Comparison of ENCODE assay signal across 8 cellular contexts in genomic region chr19:17419491-17420266, GRCh38. TPM values are rescaled to one million over a fixed set of nuclear protein-coding genes. Genes with fewer than 3 reads are reported as not detected.
DNase-seq lines count a peak whose midpoint lies in the region; ATAC-seq and TF ChIP-seq lines count a peak whose summit lies in the region.

MVB12A (plus strand) TSS chr19:17420047; CDS start chr19:17420136, 89 bp downstream.

- H3K4me3 Mint-ChIP-seq in activated T-helper 1 cell treated with anti-CD3 and anti-CD28 coated beads, Interleukin-12 subunit alpha, Interleukin-12 subunit beta, Interleukin-2, Interleukin-4 antibody, amounts not matched to agents 30 ng/mL and 10 ng/mL and 1 ng/mL, durations not matched to agents 14 hours and 24 hours and 36 hours: peak within 1 kb of the TSS; percentile 94

- peaks cover 0 to 3% (median 0%) of the 10 kb centered on the region in 4 donors for H3K27me3 ChIP-seq in esophagus squamous epithelium

- peaks cover 4 to 35% (median 8%) of the 10 kb centered on the region in 3 donors for H3K4me1 ChIP-seq in esophagus squamous epithelium

- DNase-seq in DMS53 (lab: John Stamatoyannopoulos, UW): peak; percentile 98
- peak; percentile 98 for DNase-seq in Kasumi-1 (lab: John Stamatoyannopoulos, UW)
- peak; percentile 99 for DNase-seq in RPMI7951 (ENCODE audit: low read depth)
- DNase-seq in activated T-helper 1 cell treated with anti-CD3 and anti-CD28 coated beads, Interleukin-12 subunit alpha, Interleukin-12 subunit beta, Interleukin-2, Interleukin-4 antibody, amounts not matched to agents 30 ng/mL and 10 ng/mL and 1 ng/mL, durations not matched to agents 14 hours and 24 hours and 36 hours (ENCODE audit: low spot score): peak; percentile 95
- DNase-seq in esophagus squamous epithelium (lab: John Stamatoyannopoulos, UW): peak; percentile 79
- DNase-seq in myocyte (ENCODE audit: low read depth): peak; percentile 99
- peak; percentile 88 to 93 for DNase-seq in stimulated activated CD8-positive, alpha-beta memory T cell treated with anti-CD3 and anti-CD28 coated beads, Interleukin-7, amount 100 ng/mL, for 48 hours (ENCODE audit: extremely low read depth in 1 of 2, low read depth in 1 of 2)

- TF ChIP-seq CTCF in esophagus squamous epithelium (IDR thresholded peaks at IDR 0.05): no peak

- 2 to 3% methylated on average over 5 to 6 of the region's 74 CpGs for WGBS in esophagus squamous epithelium, 2 donors

- H3K4me1 Mint-ChIP-seq in activated T-helper 1 cell treated with anti-CD3 and anti-CD28 coated beads, Interleukin-12 subunit alpha, Interleukin-12 subunit beta, Interleukin-2, Interleukin-4 antibody, amounts not matched to agents 30 ng/mL and 10 ng/mL and 1 ng/mL, durations not matched to agents 14 hours and 24 hours and 36 hours (ENCODE audit: low read depth): peaks cover 17% of the 10 kb centered on the region

- peak within 1 kb of the TSS; percentile 86 to 93 (median 88) for H3K27ac ChIP-seq in esophagus squamous epithelium

- peak within 1 kb of the TSS; percentile 77 to 87 (median 82) for H3K4me3 ChIP-seq in esophagus squamous epithelium

- intact Hi-C loops in activated T-helper 1 cell treated with anti-CD3 and anti-CD28 coated beads, Interleukin-12 subunit alpha, Interleukin-12 subunit beta, Interleukin-2, Interleukin-4 antibody, amounts not matched to agents 30 ng/mL and 10 ng/mL and 1 ng/mL, durations not matched to agents 14 hours and 24 hours and 36 hours (cut with micrococcal nuclease): loop anchor here (1.0 kb wide), 8 partner anchors 14 to 152 kb away; partner anchors contain the start of genes BABAM1, BST2, DDA1 and GTPBP3
- intact Hi-C loops in esophagus squamous epithelium (cut with DNase I): no loop called here

- no peaks in the 10 kb centered on the region for H3K9me3 Mint-ChIP-seq in activated T-helper 1 cell treated with anti-CD3 and anti-CD28 coated beads, Interleukin-12 subunit alpha, Interleukin-12 subunit beta, Interleukin-2, Interleukin-4 antibody, amounts not matched to agents 30 ng/mL and 10 ng/mL and 1 ng/mL, durations not matched to agents 14 hours and 24 hours and 36 hours

- peak; percentile 85 for ATAC-seq in GM21825 (IDR thresholded peaks at IDR 0.05; ENCODE audit: unreplicated experiment)

- peaks cover 0 to 28% (median 0%) of the 10 kb centered on the region in 3 donors for H3K36me3 ChIP-seq in esophagus squamous epithelium

- peak within 1 kb of the TSS; percentile 94 for H3K27ac Mint-ChIP-seq in activated T-helper 1 cell treated with anti-CD3 and anti-CD28 coated beads, Interleukin-12 subunit alpha, Interleukin-12 subunit beta, Interleukin-2, Interleukin-4 antibody, amounts not matched to agents 30 ng/mL and 10 ng/mL and 1 ng/mL, durations not matched to agents 14 hours and 24 hours and 36 hours

- H3K9me3 ChIP-seq in esophagus squamous epithelium: no peaks in the 10 kb centered on the region

- no peaks in the 10 kb centered on the region for H3K27me3 Mint-ChIP-seq in activated T-helper 1 cell treated with anti-CD3 and anti-CD28 coated beads, Interleukin-12 subunit alpha, Interleukin-12 subunit beta, Interleukin-2, Interleukin-4 antibody, amounts not matched to agents 30 ng/mL and 10 ng/mL and 1 ng/mL, durations not matched to agents 14 hours and 24 hours and 36 hours (ENCODE audit: insufficient read depth)

- H3K36me3 Mint-ChIP-seq in activated T-helper 1 cell treated with anti-CD3 and anti-CD28 coated beads, Interleukin-12 subunit alpha, Interleukin-12 subunit beta, Interleukin-2, Interleukin-4 antibody, amounts not matched to agents 30 ng/mL and 10 ng/mL and 1 ng/mL, durations not matched to agents 14 hours and 24 hours and 36 hours (ENCODE audit: low read depth): peaks cover 17% of the 10 kb centered on the region

- TF ChIP-seq POLR2A in esophagus squamous epithelium (IDR thresholded peaks at IDR 0.05): peak in 1 of 4 donors; percentile 12

RNA-seq across cellular contexts. Expression of gene MVB12A, which starts in this region (rescaled TPM):
- total RNA-seq in RPMI7951 (2014; rRNA removed; shearing (Covaris generic)): 123 and 164 TPM in 2 replicates
- 40.8 and 42.7 TPM in 2 replicates for total RNA-seq in activated T-helper 1 cell treated with anti-CD3 and anti-CD28 coated beads, Interleukin-12 subunit alpha, Interleukin-12 subunit beta, Interleukin-2, Interleukin-4 antibody, amounts not matched to agents 30 ng/mL and 10 ng/mL and 1 ng/mL, durations not matched to agents 14 hours and 24 hours and 36 hours
- total RNA-seq in esophagus squamous epithelium: 10 to 100 TPM; 54.0 to 96.3 (median 61.7) TPM
- 53.3 and 71.6 TPM in 2 replicates for total RNA-seq in myocyte
- polyA plus RNA-seq in myocyte (2012): 52.9 TPM

Comparison
In these comparisons a context has a peak if more than half of its experiments do, and no peak if none do; other contexts are left out.
1. Peak in every context shown above with its lines: DNase-seq, ATAC-seq, H3K4me3 ChIP-seq and H3K27ac ChIP-seq.